Comparison of ENCODE assay signal across 20 cellular contexts in the genomic region with DNA sequence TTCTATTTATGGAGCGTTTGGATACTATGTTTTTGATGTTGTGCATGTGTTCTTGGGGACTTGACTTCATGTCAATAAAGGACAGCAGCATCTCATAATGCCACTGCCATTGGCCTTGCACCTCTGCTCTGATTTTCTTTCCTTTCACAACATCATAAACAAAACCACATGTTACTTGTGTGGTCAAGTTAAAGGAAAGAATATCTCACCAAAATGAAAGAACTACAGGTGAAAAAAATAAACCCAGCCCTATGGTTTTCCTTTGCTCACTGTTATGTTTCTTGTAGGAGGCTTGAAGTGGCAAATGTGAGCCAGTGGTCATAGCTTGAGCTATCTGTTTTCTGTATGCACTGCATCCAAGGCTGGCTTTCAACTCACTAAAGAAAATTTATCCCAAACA.
DNase-seq lines count a peak whose midpoint lies in the region; ATAC-seq, FAIRE-seq and TF ChIP-seq lines count a peak whose summit lies in the region.
"Had no signal": no experiment of that assay in that cellular context is flagged by ENCODE, and none has a peak within 500 bp of the region (broad histone marks: within the 10 kb centered on the region; RNA-seq: fewer than 3 reads in every experiment).

No MANE protein-coding gene starts in this region.

- H3K4me3 Mint-ChIP-seq in CD8-positive, alpha-beta T cell = no peak overlapping the region
- H3K4me3 Mint-ChIP-seq in activated T-helper 1 cell treated with anti-CD3 and anti-CD28 coated beads, Interleukin-12 subunit alpha, Interleukin-12 subunit beta, Interleukin-2, Interleukin-4 antibody, amounts not matched to agents 30 ng/mL and 10 ng/mL and 1 ng/mL, durations not matched to agents 14 hours and 24 hours and 36 hours = no peak overlapping the region
- peak overlapping the region; percentile 84 for H3K4me3 Mint-ChIP-seq in natural killer cell treated with Interleukin-12 subunit alpha and Interleukin-12 subunit beta and Interleukin-15 and Interleukin-18, amount 100 ng/mL, for 72 hours
- H3K4me3 Mint-ChIP-seq: activated CD4-positive, alpha-beta memory T cell treated with anti-CD3 and anti-CD28 coated beads, Interleukin-2, amount 10 ng/mL, durations not matched to agents 7 days and 5 days had no signal

- TF ChIP-seq POLR2A in GM12892 (IDR thresholded peaks at IDR 0.05; ENCODE audit: low read depth, low read length) = no peak

- no peaks in the 10 kb centered on the region for H3K36me3 ChIP-seq in CD8-positive, alpha-beta T cell (ENCODE audit: insufficient read depth, low read length)
- H3K36me3 ChIP-seq: heart right ventricle, WERI-Rb-1 had no signal

- peaks cover 11% of the 10 kb centered on the region for H3K4me1 ChIP-seq in CD8-positive, alpha-beta T cell (ENCODE audit: insufficient read depth, low read length)
- H3K4me1 ChIP-seq: heart right ventricle, parathyroid adenoma had no signal

- no peak for FAIRE-seq in GM12892 (lab: Jason Lieb, UNC)
- FAIRE-seq: D721Med, islet of Langerhans, urothelium cell line had no signal

- no peaks in the 10 kb centered on the region for H3K9me3 Mint-ChIP-seq in CD8-positive, alpha-beta T cell
- peaks cover 19% of the 10 kb centered on the region for H3K9me3 Mint-ChIP-seq in activated T-helper 1 cell treated with anti-CD3 and anti-CD28 coated beads, Interleukin-12 subunit alpha, Interleukin-12 subunit beta, Interleukin-2, Interleukin-4 antibody, amounts not matched to agents 30 ng/mL and 10 ng/mL and 1 ng/mL, durations not matched to agents 14 hours and 24 hours and 36 hours
- peaks cover 11% of the 10 kb centered on the region for H3K9me3 Mint-ChIP-seq in natural killer cell treated with Interleukin-12 subunit alpha and Interleukin-12 subunit beta and Interleukin-15 and Interleukin-18, amount 100 ng/mL, for 72 hours

- no peaks in the 10 kb centered on the region for H3K27me3 ChIP-seq in CD8-positive, alpha-beta T cell (ENCODE audit: insufficient read depth, low read length)
- H3K27me3 ChIP-seq: heart right ventricle had no signal

- peak; percentile 57 for ATAC-seq in CD8-positive, alpha-beta T cell
- ATAC-seq in GM21528 (IDR thresholded peaks at IDR 0.05; ENCODE audit: low FRiP score, unreplicated experiment) = peak; percentile 57
- peak; percentile 84 to 92 for ATAC-seq in natural killer cell treated with Interleukin-12 subunit alpha and Interleukin-12 subunit beta and Interleukin-15 and Interleukin-18, amount 100 ng/mL, for 72 hours
- no peak for ATAC-seq in GM21423 (IDR thresholded peaks at IDR 0.05; ENCODE audit: unreplicated experiment)
- no peak for ATAC-seq in left cardiac atrium
- ATAC-seq: heart right ventricle had no signal

- no peak overlapping the region for H3K4me3 ChIP-seq in CD8-positive, alpha-beta T cell (ENCODE audit: low read depth, low read length)
- H3K4me3 ChIP-seq: GM23248, heart right ventricle had no signal

- POLR2A ChIA-PET in CD8-positive, alpha-beta T cell (lab: Charles Lee) = no interaction called here

- intact Hi-C loops in CD8-positive, alpha-beta T cell (cut with DNase I, micrococcal nuclease) = loop anchor here in 1 of 2 experiments (2.0 kb wide), 1 partner anchor 19 kb away; no protein-coding TSS in a partner anchor
- intact Hi-C loops in activated T-helper 1 cell treated with anti-CD3 and anti-CD28 coated beads, Interleukin-12 subunit alpha, Interleukin-12 subunit beta, Interleukin-2, Interleukin-4 antibody, amounts not matched to agents 30 ng/mL and 10 ng/mL and 1 ng/mL, durations not matched to agents 14 hours and 24 hours and 36 hours (cut with micrococcal nuclease) = loop anchor here (1.0 to 2.0 kb wide), 6 partner anchors 10 to 111 kb away; no protein-coding TSS in a partner anchor
- intact Hi-C loops in left cardiac atrium (cut with DNase I) = no loop called here

- peaks cover 41% of the 10 kb centered on the region for H3K4me1 Mint-ChIP-seq in CD8-positive, alpha-beta T cell (ENCODE audit: low read depth)
- peaks cover 69% of the 10 kb centered on the region for H3K4me1 Mint-ChIP-seq in activated T-helper 1 cell treated with anti-CD3 and anti-CD28 coated beads, Interleukin-12 subunit alpha, Interleukin-12 subunit beta, Interleukin-2, Interleukin-4 antibody, amounts not matched to agents 30 ng/mL and 10 ng/mL and 1 ng/mL, durations not matched to agents 14 hours and 24 hours and 36 hours (ENCODE audit: low read depth)
- peaks cover 73 to 83% of the 10 kb centered on the region in 2 donors for H3K4me1 Mint-ChIP-seq in natural killer cell treated with Interleukin-12 subunit alpha and Interleukin-12 subunit beta and Interleukin-15 and Interleukin-18, amount 100 ng/mL, for 72 hours (ENCODE audit: low read depth in 2 of 2)

- no peaks in the 10 kb centered on the region for H3K9me3 ChIP-seq in CD8-positive, alpha-beta T cell (ENCODE audit: low read length)
- H3K9me3 ChIP-seq: heart right ventricle had no signal

- no peak overlapping the region for H3K27ac ChIP-seq in CD8-positive, alpha-beta T cell (ENCODE audit: low read depth, low read length)
- H3K27ac ChIP-seq: GM23248, heart right ventricle, parathyroid adenoma, WERI-Rb-1 had no signal

- no peak for TF ChIP-seq CTCF in CD8-positive, alpha-beta T cell (IDR thresholded peaks at IDR 0.05)

- no peaks in the 10 kb centered on the region for H3K27me3 Mint-ChIP-seq in CD8-positive, alpha-beta T cell (ENCODE audit: low read depth)
- H3K27me3 Mint-ChIP-seq in activated T-helper 1 cell treated with anti-CD3 and anti-CD28 coated beads, Interleukin-12 subunit alpha, Interleukin-12 subunit beta, Interleukin-2, Interleukin-4 antibody, amounts not matched to agents 30 ng/mL and 10 ng/mL and 1 ng/mL, durations not matched to agents 14 hours and 24 hours and 36 hours (ENCODE audit: insufficient read depth) = peaks cover 46% of the 10 kb centered on the region
- H3K27me3 Mint-ChIP-seq in natural killer cell treated with Interleukin-12 subunit alpha and Interleukin-12 subunit beta and Interleukin-15 and Interleukin-18, amount 100 ng/mL, for 72 hours = no peaks in the 10 kb centered on the region

- H3K27ac Mint-ChIP-seq in CD8-positive, alpha-beta T cell = no peak overlapping the region
- peak overlapping the region; percentile 62 for H3K27ac Mint-ChIP-seq in activated T-helper 1 cell treated with anti-CD3 and anti-CD28 coated beads, Interleukin-12 subunit alpha, Interleukin-12 subunit beta, Interleukin-2, Interleukin-4 antibody, amounts not matched to agents 30 ng/mL and 10 ng/mL and 1 ng/mL, durations not matched to agents 14 hours and 24 hours and 36 hours
- H3K27ac Mint-ChIP-seq in natural killer cell treated with Interleukin-12 subunit alpha and Interleukin-12 subunit beta and Interleukin-15 and Interleukin-18, amount 100 ng/mL, for 72 hours = peak overlapping the region; percentile 89 to 95
- H3K27ac Mint-ChIP-seq: activated CD4-positive, alpha-beta memory T cell treated with anti-CD3 and anti-CD28 coated beads, Interleukin-2, amount 10 ng/mL, durations not matched to agents 7 days and 5 days had no signal

- DNase-seq in CD8-positive, alpha-beta T cell = no peak
- no peak for DNase-seq in activated T-helper 1 cell treated with anti-CD3 and anti-CD28 coated beads, Interleukin-12 subunit alpha, Interleukin-12 subunit beta, Interleukin-2, Interleukin-4 antibody, amounts not matched to agents 30 ng/mL and 10 ng/mL and 1 ng/mL, durations not matched to agents 14 hours and 24 hours and 36 hours (ENCODE audit: low spot score)
- DNase-seq in natural killer cell treated with Interleukin-12 subunit alpha and Interleukin-12 subunit beta and Interleukin-15 and Interleukin-18, amount 100 ng/mL, for 72 hours (ENCODE audit: low spot score) = peak; percentile 67
- DNase-seq in left cardiac atrium = no peak
- DNase-seq in GM12892 (ENCODE audit: insufficient read length) = no peak
- DNase-seq: activated CD4-positive, alpha-beta memory T cell treated with anti-CD3 and anti-CD28 coated beads, Interleukin-2, amount 10 ng/mL, durations not matched to agents 7 days and 5 days; amniotic stem cell; effector memory CD4-positive, alpha-beta T cell; GM23248; heart right ventricle; OCI-M1; stimulated activated CD4-positive, alpha-beta T cell treated with anti-CD3 and anti-CD28 coated beads, Interleukin-4, amount 100 ng/mL, for 1 hour; substantia nigra; WERI-Rb-1 had no signal

- H3K36me3 Mint-ChIP-seq in CD8-positive, alpha-beta T cell = no peaks in the 10 kb centered on the region
- H3K36me3 Mint-ChIP-seq in activated T-helper 1 cell treated with anti-CD3 and anti-CD28 coated beads, Interleukin-12 subunit alpha, Interleukin-12 subunit beta, Interleukin-2, Interleukin-4 antibody, amounts not matched to agents 30 ng/mL and 10 ng/mL and 1 ng/mL, durations not matched to agents 14 hours and 24 hours and 36 hours (ENCODE audit: low read depth) = peaks cover 15% of the 10 kb centered on the region
- peaks cover 23% of the 10 kb centered on the region for H3K36me3 Mint-ChIP-seq in natural killer cell treated with Interleukin-12 subunit alpha and Interleukin-12 subunit beta and Interleukin-15 and Interleukin-18, amount 100 ng/mL, for 72 hours

- CTCF ChIA-PET in CD8-positive, alpha-beta T cell (lab: Charles Lee) = interaction anchor here (1.0 kb wide), 1 partner anchor 19 kb away, joined by 4 read pairs; no protein-coding TSS in a partner anchor

Comparison
In these comparisons a context has a peak if more than half of its experiments do, and no peak if none do; other contexts are left out.
1. ATAC-seq: peak in CD8-positive, alpha-beta T cell (single experiment), GM21528 (single experiment) and natural killer cell treated with Interleukin-12 subunit alpha and Interleukin-12 subunit beta and Interleukin-15 and Interleukin-18, amount 100 ng/mL, for 72 hours (2 of 2); none in GM21423 (single experiment) and left cardiac atrium (0 of 2).